12 cellular contexts compared by ENCODE assay signal in the genomic region with DNA sequence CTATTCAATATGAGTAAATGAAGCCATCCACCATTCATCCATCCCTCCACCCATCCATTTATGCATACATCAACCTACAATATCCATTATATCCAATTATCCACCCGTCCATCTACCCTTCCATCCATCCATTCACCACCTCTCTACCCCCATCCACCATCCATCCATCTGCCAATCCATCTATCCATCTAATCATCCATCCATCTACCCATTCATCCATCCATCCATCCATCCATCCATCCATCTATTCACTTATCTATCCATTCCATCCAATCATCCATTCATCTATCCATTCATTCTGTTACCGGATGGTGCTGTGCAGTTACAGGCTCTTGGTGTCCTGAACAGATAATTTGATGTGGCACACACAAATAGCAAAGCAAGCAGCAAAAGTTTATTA. TPM values are rescaled to one million over a fixed set of nuclear protein-coding genes. Genes with fewer than 3 reads are reported as not detected.
"Had no signal": no experiment of that assay in that cellular context is flagged by ENCODE, and none has a peak within 500 bp of the region (broad histone marks: within the 10 kb centered on the region; RNA-seq: fewer than 3 reads in every experiment).

No MANE protein-coding gene starts in this region.

- DNase-seq: GM23248, GOT3, H7, H9, HCEC 1CT, HFFc6 had no signal

- H3K27ac ChIP-seq: GM23248 had no signal

- H3K4me3 ChIP-seq: GM23248, GM23338, HAP-1 had no signal

- H2AFZ ChIP-seq: GM23248, GM23338 had no signal

- H3K9ac ChIP-seq: GM23248 had no signal

- H3K4me2 ChIP-seq: GM23338 had no signal

- H3K36me3 ChIP-seq: HAP-1 had no signal

- FAIRE-seq: H1, H54 had no signal

- ATAC-seq: GM23338, HCT116 had no signal

- H3K4me1 ChIP-seq: HAP-1 had no signal

RNA-seq across cellular contexts. Expression of gene PAEP, which starts 10.7 kb away (rescaled TPM):
- total RNA-seq: GM23248, GM23338, H1, H7, H9, HFFc6 had no signal
- polyA plus RNA-seq: GM23248, GM23338, H1 had no signal

RNA-seq across cellular contexts. Expression of gene OBP2A, which starts 26.3 kb away (rescaled TPM):
- total RNA-seq: GM23248, GM23338, H1, H4, H7, H9, HFFc6 had no signal
- polyA plus RNA-seq: GM23248, GM23338, H1 had no signal

RNA-seq across cellular contexts. Expression of gene LCN1, which starts 51.0 kb away (rescaled TPM):
- total RNA-seq: GM23248, GM23338, H1, H4, H7, H9 had no signal
- polyA plus RNA-seq: GM23248, H1 had no signal
